ENCODE assay signal across 14 cellular contexts in the genomic region with DNA sequence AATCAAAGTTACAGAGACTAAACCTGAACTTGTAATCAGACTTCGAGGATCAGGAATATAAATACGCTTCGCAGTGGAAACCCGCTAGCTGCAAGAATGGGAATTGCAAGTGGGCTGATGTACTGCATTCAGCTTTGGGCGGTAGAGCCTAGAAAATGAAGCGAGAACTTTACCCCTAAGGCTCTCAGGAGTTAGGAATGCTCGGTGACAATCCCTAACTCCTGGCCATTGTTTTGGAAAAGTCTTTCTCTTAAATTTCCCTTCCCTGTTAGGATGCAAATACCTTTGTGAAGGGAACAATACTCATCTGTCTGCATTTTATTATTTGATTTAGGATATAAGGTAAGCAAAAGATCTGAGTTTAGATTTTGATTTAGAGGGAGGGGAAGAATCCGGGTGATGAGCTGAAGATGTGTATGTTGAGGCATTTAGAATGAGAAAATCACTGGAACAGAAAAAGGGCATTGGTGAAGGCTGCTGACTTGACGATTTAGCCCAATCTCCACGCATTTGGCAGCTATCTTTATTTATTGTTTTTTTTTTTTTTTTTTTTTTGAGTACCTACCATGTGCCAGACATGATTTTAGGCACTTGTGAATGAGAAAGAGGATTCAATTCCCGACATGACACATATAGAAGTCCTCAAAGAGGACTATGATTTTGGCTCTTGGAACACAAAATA. TPM values are rescaled to one million over a fixed set of nuclear protein-coding genes. Genes with fewer than 3 reads are reported as not detected.
DNase-seq lines count a peak whose midpoint lies in the region; ATAC-seq, FAIRE-seq and TF ChIP-seq lines count a peak whose summit lies in the region.
"Had no signal": no experiment of that assay in that cellular context is flagged by ENCODE, and none has a peak within 500 bp of the region (broad histone marks: within the 10 kb centered on the region; RNA-seq: fewer than 3 reads in every experiment).

No MANE protein-coding gene starts in this region.

- no peak overlapping the region for H3K18ac ChIP-seq in H1 (ENCODE audit: extremely low read depth, low read length)

- no peak overlapping the region for H2BK5ac ChIP-seq in H1 (ENCODE audit: low read depth, low read length)

- no peaks in the 10 kb centered on the region for H3F3A ChIP-seq in PC-3 (ENCODE audit: low read length, unreplicated experiment)

- no peak overlapping the region for H3K14ac ChIP-seq in H1 (ENCODE audit: insufficient read length)

- H3K27ac Mint-ChIP-seq in CD8-positive, alpha-beta T cell, result no peak overlapping the region

- H3K23ac ChIP-seq in H1 (ENCODE audit: insufficient read length), result no peak overlapping the region

- POLR2A ChIA-PET in H1 (lab: Charles Lee; ENCODE audit: partially characterized antibody) (interaction anchor here (0.6 to 1.1 kb wide), 2 partner anchors 12 to 96 kb away, joined by 3 read pairs; no protein-coding TSS in a partner anchor), PC-3 (lab: Charles Lee; ENCODE audit: unreplicated experiment) (no interaction called here)
- POLR2A ChIA-PET in CD8-positive, alpha-beta T cell (lab: Charles Lee), result no interaction called here

- FAIRE-seq in H1 (lab: Jason Lieb, UNC), result peak; percentile 99

- H2AK5ac ChIP-seq in H1 (ENCODE audit: low read depth, low read length), result no peak overlapping the region

- peaks cover 6 to 18% of the 10 kb centered on the region in 2 experiments; a peak in 3 of 4 replicates for H3K79me2 ChIP-seq in H1 (ENCODE audit: control insufficient read depth in 1 of 2, insufficient read depth in 2 of 2, low read length in 2 of 2)
- H3K79me2 ChIP-seq in PC-3 (ENCODE audit: low read length), result no peaks in the 10 kb centered on the region
- H3K79me2 ChIP-seq in osteoblast (ENCODE audit: insufficient read depth, low read length), result no peaks in the 10 kb centered on the region

- CTCF ChIA-PET in H1 (lab: Charles Lee; ENCODE audit: partially characterized antibody), result interaction anchor here (0.6 to 2.2 kb wide), 28 partner anchors 9 to 480 kb away, joined by 3 to 10 read pairs (median 5); no protein-coding TSS in a partner anchor
- CTCF ChIA-PET in CD8-positive, alpha-beta T cell (lab: Charles Lee), result interaction anchor here (0.7 kb wide), 1 partner anchor 342 kb away, joined by 3 read pairs; no protein-coding TSS in a partner anchor
- CTCF ChIA-PET in PC-3 (lab: Charles Lee), result no interaction called here

- peaks cover 32% of the 10 kb centered on the region for H3K27me3 Mint-ChIP-seq in CD8-positive, alpha-beta T cell (ENCODE audit: low read depth)

- H2BK120ac ChIP-seq in H1 (replicated peaks; ENCODE audit: low read depth, low read length), result no peak overlapping the region

- no peaks in the 10 kb centered on the region for H3K9me3 ChIP-seq in HUES64 (ENCODE audit: insufficient read depth, low read depth, low read length)
- H3K9me3 ChIP-seq in H1 (ENCODE audit: insufficient read depth in 2 of 2, low read depth in 1 of 2, low read length in 1 of 2), result no peaks in the 10 kb centered on the region
- no peaks in the 10 kb centered on the region for H3K9me3 ChIP-seq in lower lobe of right lung
- no peaks in the 10 kb centered on the region for H3K9me3 ChIP-seq in CD8-positive, alpha-beta T cell (ENCODE audit: low read length)
- H3K9me3 ChIP-seq in PC-3 (ENCODE audit: low read length), result no peaks in the 10 kb centered on the region
- H3K9me3 ChIP-seq in osteoblast (ENCODE audit: low read depth, low read length), result no peaks in the 10 kb centered on the region
- H3K9me3 ChIP-seq: mucosa of descending colon, SJCRH30 had no signal

- no peaks in the 10 kb centered on the region for H3K9me2 ChIP-seq in PC-3 (replicated peaks; ENCODE audit: low read length)

- no peak overlapping the region for H3K27ac ChIP-seq in HUES64 (ENCODE audit: low read depth, low read length)
- H3K27ac ChIP-seq in H1 (ENCODE audit: low read depth, low read length), result no peak overlapping the region
- no peak overlapping the region for H3K27ac ChIP-seq in lower lobe of right lung
- H3K27ac ChIP-seq in CD8-positive, alpha-beta T cell (ENCODE audit: low read depth, low read length), result no peak overlapping the region
- H3K27ac ChIP-seq in PC-3 (ENCODE audit: low read length), result no peak overlapping the region
- H3K27ac ChIP-seq in osteoblast (ENCODE audit: low read depth, low read length), result no peak overlapping the region
- H3K27ac ChIP-seq: SJCRH30 had no signal

- no peaks in the 10 kb centered on the region for H3K36me3 Mint-ChIP-seq in CD8-positive, alpha-beta T cell

- no peak overlapping the region for H4K8ac ChIP-seq in H1 (ENCODE audit: extremely low read depth, insufficient read depth, low read length)

- H3K36me3 ChIP-seq in HUES64 (ENCODE audit: insufficient read depth, low read length), result no peaks in the 10 kb centered on the region
- no peaks in the 10 kb centered on the region for H3K36me3 ChIP-seq in H1 (ENCODE audit: control insufficient read depth in 2 of 4, insufficient read depth in 4 of 4, low read length in 3 of 4)
- H3K36me3 ChIP-seq in lower lobe of right lung, result no peaks in the 10 kb centered on the region
- no peaks in the 10 kb centered on the region for H3K36me3 ChIP-seq in CD8-positive, alpha-beta T cell (ENCODE audit: insufficient read depth, low read length)
- no peaks in the 10 kb centered on the region for H3K36me3 ChIP-seq in PC-3 (ENCODE audit: low read depth, low read length)
- H3K36me3 ChIP-seq in osteoblast (ENCODE audit: insufficient read depth, low read length), result no peaks in the 10 kb centered on the region
- H3K36me3 ChIP-seq: SJCRH30 had no signal

- H3K4ac ChIP-seq in H1 (replicated peaks; ENCODE audit: insufficient read length, low read depth, low read length), result no peak overlapping the region

- peak overlapping the region; percentile 90 to 93 for H3K4me2 ChIP-seq in H1 (ENCODE audit: insufficient read depth in 1 of 2, low read depth in 2 of 2, low read length in 2 of 2)
- no peak overlapping the region for H3K4me2 ChIP-seq in PC-3 (ENCODE audit: low read length)
- no peak overlapping the region for H3K4me2 ChIP-seq in osteoblast (ENCODE audit: insufficient read depth, low read length)

- no peak overlapping the region; the same call in 1 of the 2 replicates for H2BK15ac ChIP-seq in H1 (ENCODE audit: low read length)

- H3K4me3 ChIP-seq in HUES64 (ENCODE audit: low read length) (peak overlapping the region; percentile 67; the same call in 1 of the 2 replicates), H1 (ENCODE audit: extremely low read depth in 1 of 4, insufficient read depth in 2 of 4, low read depth in 3 of 4, low read length in 4 of 4) (peak overlapping the region in 1 of 4 experiments; percentile 84; a peak in 3 of 8 replicates), lower lobe of right lung (no peak overlapping the region), PC-3 (ENCODE audit: low read length) (no peak overlapping the region), osteoblast (ENCODE audit: insufficient read depth, low read length) (no peak overlapping the region)
- no peak overlapping the region for H3K4me3 ChIP-seq in CD8-positive, alpha-beta T cell (ENCODE audit: low read depth, low read length)
- H3K4me3 ChIP-seq: mucosa of descending colon, SJCRH30 had no signal

- H2BK12ac ChIP-seq in H1 (ENCODE audit: low read depth, low read length), result no peak overlapping the region

- H3K79me1 ChIP-seq in H1 (ENCODE audit: low read depth, low read length), result no peaks in the 10 kb centered on the region

- no peak overlapping the region for H3K56ac ChIP-seq in H1 (replicated peaks; ENCODE audit: insufficient read length, low read depth, low read length)

- no peak overlapping the region for H3K4me3 Mint-ChIP-seq in CD8-positive, alpha-beta T cell

- WGBS in HUES64, result 15% methylated on average over 9 of the region's 11 CpGs
- WGBS in H1 (ENCODE audit: extremely low coverage in 1 of 2, insufficient coverage in 1 of 2, insufficient read length in 1 of 2, insufficient replicate concordance in 2 of 2, low coverage in 1 of 2, low lambda C conversion rate in 2 of 2, missing lambda C conversion rate in 1 of 2), 2 experiments, result 19 to 100% methylated on average over 1 to 11 of the region's 11 CpGs

- no peak overlapping the region for H4K91ac ChIP-seq in H1 (replicated peaks; ENCODE audit: insufficient read length, low read length)

- ATAC-seq in lower lobe of right lung (no peak), PC-3 (no peak), HG03521 (IDR thresholded peaks at IDR 0.05; ENCODE audit: unreplicated experiment) (no peak)
- ATAC-seq in CD8-positive, alpha-beta T cell, result no peak
- ATAC-seq: mucosa of descending colon, right cardiac atrium had no signal

- H2AFZ ChIP-seq in H1 (ENCODE audit: low read length), result no peak overlapping the region
- no peak overlapping the region for H2AFZ ChIP-seq in PC-3 (ENCODE audit: low read length)
- no peak overlapping the region for H2AFZ ChIP-seq in osteoblast (ENCODE audit: low read length)

- H2BK20ac ChIP-seq in H1 (ENCODE audit: low read length), result 0 out of 2 replicates have a peak overlapping the region, but pooled peaks have one; percentile 21

- peak; percentile 19 to 37; a peak in 3 of 4 replicates for TF ChIP-seq RAD21 in H1 (IDR thresholded peaks at IDR 0.05 in 1 of 2, conservative IDR thresholded peaks at IDR 0.05 in 1 of 2; ENCODE audit: low read depth in 2 of 2, low read length in 2 of 2)

- no TSS peak for BruUV-seq in PC-3 (replicated peaks; lab: Mats Ljungman, UMichigan)

- H3K27me3 ChIP-seq in HUES64 (ENCODE audit: insufficient read depth, low read length), result peaks cover 49% of the 10 kb centered on the region
- peaks cover 0 to 18% (median 12%) of the 10 kb centered on the region in 4 experiments; a peak in 5 of 7 replicates for H3K27me3 ChIP-seq in H1 (replicated peaks in 1 of 4; ENCODE audit: control insufficient read depth in 3 of 4, extremely low read depth in 1 of 4, insufficient read depth in 3 of 4, low read length in 3 of 4)
- peaks cover 48% of the 10 kb centered on the region for H3K27me3 ChIP-seq in lower lobe of right lung (ENCODE audit: low read depth)
- H3K27me3 ChIP-seq in CD8-positive, alpha-beta T cell (ENCODE audit: insufficient read depth, low read length), result peaks cover 3% of the 10 kb centered on the region
- H3K27me3 ChIP-seq in PC-3 (ENCODE audit: low read length), result peaks cover 22% of the 10 kb centered on the region
- H3K27me3 ChIP-seq in osteoblast (ENCODE audit: insufficient read depth, low read length), result peaks cover 6% of the 10 kb centered on the region

- TF ChIP-seq POLR2A in H1 (IDR thresholded peaks at IDR 0.05; ENCODE audit: control extremely low read depth in 1 of 2, low read depth in 2 of 2, low read length in 2 of 2), result no peak

- TF ChIP-seq EP300 in H1 (IDR thresholded peaks at IDR 0.05; ENCODE audit: borderline replicate concordance in 1 of 2, low read depth in 2 of 2, low read length in 2 of 2), result no peak

- TF ChIP-seq CTCF in H1 (IDR thresholded peaks at IDR 0.05; ENCODE audit: control extremely low read depth in 1 of 3, insufficient read depth in 1 of 3, low read depth in 1 of 3, low read length in 3 of 3), result peak; percentile 1 to 56 (median 23); a peak in 3 of 4 replicates
- peak; percentile 16 for TF ChIP-seq CTCF in lower lobe of right lung (IDR thresholded peaks at IDR 0.05)
- no peak for TF ChIP-seq CTCF in CD8-positive, alpha-beta T cell (IDR thresholded peaks at IDR 0.05)
- TF ChIP-seq CTCF in PC-3 (conservative IDR thresholded peaks at IDR 0.05; ENCODE audit: low read depth, low read length), result no peak
- no peak for TF ChIP-seq CTCF in osteoblast (IDR thresholded peaks at IDR 0.05; ENCODE audit: extremely low read depth, low read depth, low read length)

- peaks cover 3% of the 10 kb centered on the region for H3K9me3 Mint-ChIP-seq in CD8-positive, alpha-beta T cell

- H3K4me1 Mint-ChIP-seq in CD8-positive, alpha-beta T cell (ENCODE audit: low read depth), result peaks cover 10% of the 10 kb centered on the region

- peaks cover 33% of the 10 kb centered on the region for H3K4me1 ChIP-seq in HUES64 (ENCODE audit: insufficient read depth, low read length)
- peaks cover 0 to 16% (median 8%) of the 10 kb centered on the region in 4 experiments; a peak in 5 of 7 replicates for H3K4me1 ChIP-seq in H1 (replicated peaks in 1 of 4; ENCODE audit: control insufficient read depth in 3 of 4, insufficient read depth in 4 of 4, low read length in 3 of 4)
- peaks cover 11% of the 10 kb centered on the region for H3K4me1 ChIP-seq in lower lobe of right lung
- no peaks in the 10 kb centered on the region for H3K4me1 ChIP-seq in CD8-positive, alpha-beta T cell (ENCODE audit: insufficient read depth, low read length)
- H3K4me1 ChIP-seq in PC-3 (ENCODE audit: insufficient read depth, low read length), result no peaks in the 10 kb centered on the region
- H3K4me1 ChIP-seq in osteoblast (ENCODE audit: insufficient read depth, low read length), result no peaks in the 10 kb centered on the region

- peaks cover 16% of the 10 kb centered on the region; the same call in 1 of the 2 replicates for H3K23me2 ChIP-seq in H1 (ENCODE audit: low read depth, low read length)

- H4K20me1 ChIP-seq in H1 (replicated peaks in 1 of 2; ENCODE audit: control insufficient read depth in 1 of 2, insufficient read depth in 2 of 2, low read length in 2 of 2) (peaks cover 0 to 3% of the 10 kb centered on the region in 2 experiments), PC-3 (ENCODE audit: low read length) (no peaks in the 10 kb centered on the region), osteoblast (ENCODE audit: insufficient read depth, low read length) (no peaks in the 10 kb centered on the region)

- peak; percentile 19 for DNase-seq in Ammon's horn (ENCODE audit: low spot score)
- peak in 1 of 2 experiments; percentile 43 for DNase-seq in H1 (ENCODE audit: low read depth in 1 of 2, low spot score in 2 of 2)
- DNase-seq in lower lobe of right lung, result no peak
- DNase-seq in CD8-positive, alpha-beta T cell, result no peak
- DNase-seq in PC-3, result no peak
- DNase-seq in osteoblast (ENCODE audit: insufficient read length, low spot score, missing footprints), result no peak
- DNase-seq: effector memory CD4-positive, alpha-beta T cell; head of caudate nucleus; mucosa of descending colon; MV-4-11; right cardiac atrium had no signal

- H4K5ac ChIP-seq in H1 (ENCODE audit: insufficient read length, low read depth, low read length), result no peak overlapping the region

- intact Hi-C loops in lower lobe of right lung (cut with DNase I) (no loop called here), PC-3 (cut with micrococcal nuclease) (no loop called here)
- intact Hi-C loops in CD8-positive, alpha-beta T cell (cut with DNase I, micrococcal nuclease), result no loop called here

- H3K9ac ChIP-seq in HUES64 (ENCODE audit: low read depth, low read length), result no peak overlapping the region
- no peak overlapping the region for H3K9ac ChIP-seq in H1 (replicated peaks in 1 of 4; ENCODE audit: extremely low read depth in 1 of 4, low read depth in 3 of 4, low read length in 3 of 4)
- H3K9ac ChIP-seq in PC-3 (ENCODE audit: low read length), result no peak overlapping the region

RNA-seq across cellular contexts. Expression of gene TOX3, which starts 2.2 kb away (rescaled TPM):
- polyA plus RNA-seq in HUES64 (2013, experiment 1 of 2), result 11.8 TPM
- polyA plus RNA-seq in HUES64 (2013, experiment 2 of 2), result 17.6 TPM
- total RNA-seq in H1 (2021; fragmentation: NEBNext Ultra II Directional; extraction: Animal tissue kit (Norgen Biotek cat#: 25700)), result 16.7 and 21.2 TPM in 2 replicates
- 22.7 and 31.2 TPM in 2 replicates for polyA plus RNA-seq in H1 (2011; rRNA removed)
- 13.6 TPM for polyA plus RNA-seq in H1 (2011; cell fraction: cytosol; rRNA removed)
- 39.3 TPM for polyA plus RNA-seq in H1 (2011; cell fraction: nucleus; rRNA removed)
- polyA plus RNA-seq in H1 (2012, experiment 1 of 2), result 17.8 to 24.5 TPM (median 19.6 TPM) in 4 replicates
- 2.6 TPM for polyA plus RNA-seq in H1 (2012, experiment 2 of 2)
- 8.0 TPM for polyA plus RNA-seq in H1 (2013, experiment 1 of 2)
- polyA plus RNA-seq in H1 (2013, experiment 2 of 2), result 7.7 TPM
- 56.6 and 76.8 TPM in 2 replicates for polyA minus RNA-seq in H1 (2011; rRNA and poly(A)+ RNA removed)
- polyA minus RNA-seq in H1 (2011; cell fraction: cytosol; rRNA and poly(A)+ RNA removed), result 25.2 TPM
- 48.8 TPM for polyA minus RNA-seq in H1 (2011; cell fraction: nucleus; rRNA and poly(A)+ RNA removed)
- total RNA-seq in lower lobe of right lung (4.1 TPM), PC-3 (2014; rRNA removed) (not detected in 2 replicates), osteoblast (not detected in 2 replicates)
- total RNA-seq in CD8-positive, alpha-beta T cell, result not detected
- total RNA-seq: right cardiac atrium had no signal

Comparison
In these comparisons a context has a peak if more than half of its experiments do, and no peak if none do; other contexts are left out.
1. H3K4me2 ChIP-seq: peak in H1 (2 of 2); none in PC-3 (single experiment) and osteoblast (single experiment).
2. CTCF ChIP-seq: peak in H1 (3 of 3) and lower lobe of right lung (single experiment); none in CD8-positive, alpha-beta T cell (single experiment), PC-3 (single experiment) and osteoblast (single experiment).